26 cellular contexts compared by ENCODE assay signal in genomic region chr2:37300578-37300977, GRCh38. TPM values are rescaled to one million over a fixed set of nuclear protein-coding genes. Genes with fewer than 3 reads are reported as not detected.
DNase-seq lines count a peak whose midpoint lies in the region; ATAC-seq, FAIRE-seq and TF ChIP-seq lines count a peak whose summit lies in the region.
"Had no signal": no experiment of that assay in that cellular context is flagged by ENCODE, and none has a peak within 500 bp of the region (broad histone marks: within the 10 kb centered on the region; RNA-seq: fewer than 3 reads in every experiment).

No MANE protein-coding gene starts in this region.

- H3K4me3 ChIP-seq in KMS-11 (IDR thresholded peaks at IDR 0.05; ENCODE audit: insufficient read depth, low read depth, low read length), result no peak overlapping the region
- H3K4me3 ChIP-seq in RWPE2 (ENCODE audit: severe bottlenecking), result no peak overlapping the region
- H3K4me3 ChIP-seq in bronchial epithelial cell (ENCODE audit: low read depth, low read length), result no peak overlapping the region

- TF ChIP-seq CTCF in KMS-11 (conservative IDR thresholded peaks at IDR 0.05; ENCODE audit: low read depth, low read length) (no peak), RWPE2 (IDR thresholded peaks at IDR 0.05; ENCODE audit: poor library complexity, severe bottlenecking) (no peak), bronchial epithelial cell (IDR thresholded peaks at IDR 0.05; ENCODE audit: insufficient read depth, low read length, severe bottlenecking) (no peak)

- H3K27ac ChIP-seq in KMS-11, result no peak overlapping the region; the same call in 1 of the 2 replicates
- H3K27ac ChIP-seq in RWPE2 (ENCODE audit: poor library complexity, severe bottlenecking), result no peak overlapping the region
- H3K27ac ChIP-seq: C4-2B, HL-60 had no signal

- peak; percentile 70 for ATAC-seq in RWPE2 (ENCODE audit: low read depth)
- no peak for ATAC-seq in GM18867 (IDR thresholded peaks at IDR 0.05; ENCODE audit: unreplicated experiment)
- ATAC-seq: CD8-positive, alpha-beta T cell had no signal

- H3K36me3 ChIP-seq in KMS-11 (ENCODE audit: insufficient read depth), result peaks cover 15% of the 10 kb centered on the region; the same call in 1 of the 2 replicates
- no peaks in the 10 kb centered on the region; the same call in 1 of the 2 replicates for H3K36me3 ChIP-seq in RWPE2 (ENCODE audit: low read depth)
- no peaks in the 10 kb centered on the region for H3K36me3 ChIP-seq in bronchial epithelial cell (ENCODE audit: control insufficient read depth, insufficient read depth, low read length)

- peaks cover 100% of the 10 kb centered on the region for H4K20me1 ChIP-seq in KMS-11 (ENCODE audit: insufficient read depth)

- DNase-seq in RWPE2 (ENCODE audit: low spot score) (no peak), bronchial epithelial cell (ENCODE audit: low read depth) (peak; percentile 84), GM12891 (ENCODE audit: insufficient read length, low spot score) (no peak), OCI-M1 (lab: John Stamatoyannopoulos, UW) (no peak), DMS153 (lab: John Stamatoyannopoulos, UW) (no peak)
- DNase-seq: Caco-2; CD8-positive, alpha-beta T cell; DMS 273 treated with DMSO at 0.1 percent for 48 hours; DMS79 treated with DMSO at 0.1 percent for 48 hours; GOT3; Kasumi-1; MV-4-11; NCI-H1105; NCI-H1436 treated with DMSO at 0.1 percent for 48 hours; NCI-H1930; NCI-H446 treated with DMSO at 0.1 percent for 48 hours; NCI-H526; NCI-H82; NK-92 treated with Interleukin-12 subunit alpha and Interleukin-12 subunit beta, amount 100 ng/mL, for 24 hours; SIG-M5; SK-N-SH; SW 1271 had no signal

- no peaks in the 10 kb centered on the region for H3K9me3 ChIP-seq in RWPE2 (ENCODE audit: severe bottlenecking)
- H3K9me3 ChIP-seq: Caco-2, SK-N-SH had no signal

- H2AFZ ChIP-seq in KMS-11 (ENCODE audit: low read depth), result no peak overlapping the region

- H3K4me2 ChIP-seq in KMS-11, result peak overlapping the region; percentile 37; the same call in 1 of the 2 replicates
- H3K4me2 ChIP-seq: SK-N-SH had no signal

- TF ChIP-seq POLR2A in GM12891 (IDR thresholded peaks at IDR 0.05; ENCODE audit: low read depth, low read length), result no peak

- H3K27me3 ChIP-seq in KMS-11 (ENCODE audit: insufficient read depth, low read depth) (no peaks in the 10 kb centered on the region), RWPE2 (ENCODE audit: insufficient read depth, poor library complexity, severe bottlenecking) (no peaks in the 10 kb centered on the region), bronchial epithelial cell (ENCODE audit: control insufficient read depth, insufficient read depth, low read length) (no peaks in the 10 kb centered on the region)

- FAIRE-seq in bronchial epithelial cell (lab: Jason Lieb, UNC) (no peak), GM12891 (lab: Jason Lieb, UNC) (no peak)

- H3K9ac ChIP-seq in KMS-11, result no peak overlapping the region
- H3K9ac ChIP-seq: SK-N-SH had no signal

- H3K4me1 ChIP-seq in KMS-11 (ENCODE audit: low read depth, poor library complexity, severe bottlenecking) (peaks cover 99% of the 10 kb centered on the region), RWPE2 (ENCODE audit: insufficient read depth, poor library complexity, severe bottlenecking) (peaks cover 10% of the 10 kb centered on the region)
- H3K4me1 ChIP-seq: Caco-2 had no signal

- peaks cover 100% of the 10 kb centered on the region for H3K79me2 ChIP-seq in KMS-11 (ENCODE audit: insufficient read depth, low read depth)

TF ChIP-seq in GM12891, 5 proteins besides CTCF, POLR2A, EP300 and RAD21:
- TF ChIP-seq POU2F2 (IDR thresholded peaks at IDR 0.05; ENCODE audit: low read depth, low read length) (no peak), POLR2AphosphoS5 (IDR thresholded peaks at IDR 0.05; ENCODE audit: low read depth, low read length) (no peak), TAF1 (IDR thresholded peaks at IDR 0.05; ENCODE audit: low read depth, low read length) (no peak), PAX5 (IDR thresholded peaks at IDR 0.05; ENCODE audit: insufficient read depth, low read length, severe bottlenecking) (no peak), SPI1 (IDR thresholded peaks at IDR 0.05; ENCODE audit: low read depth, low read length) (no peak)

RNA-seq across cellular contexts. Expression of gene PRKD3, which starts 24.1 kb away (rescaled TPM):
- 19.5 and 22.5 TPM in 2 replicates for total RNA-seq in bronchial epithelial cell
- 28.1 TPM for polyA plus RNA-seq in GM12891 (2012; ENCODE audit: low read depth, missing spikeins)

RNA-seq across cellular contexts. Expression of gene QPCT, which starts 43.9 kb away (rescaled TPM):
- total RNA-seq in bronchial epithelial cell, result 6.1 and 7.6 TPM in 2 replicates
- polyA plus RNA-seq in GM12891 (2012; ENCODE audit: low read depth, missing spikeins), result 1.7 TPM
